ENCODE assay signal across 11 cellular contexts in genomic region chr20:50528804-50529351, GRCh38. TPM values are rescaled to one million over a fixed set of nuclear protein-coding genes. Genes with fewer than 3 reads are reported as not detected.
DNase-seq lines count a peak whose midpoint lies in the region; ATAC-seq and TF ChIP-seq lines count a peak whose summit lies in the region.
"Had no signal": no experiment of that assay in that cellular context is flagged by ENCODE, and none has a peak within 500 bp of the region (broad histone marks: within the 10 kb centered on the region; RNA-seq: fewer than 3 reads in every experiment).

No MANE protein-coding gene starts in this region.

- no peak overlapping the region for H3K27ac ChIP-seq in mesenchymal stem cell (ENCODE audit: low read length, poor library complexity, severe bottlenecking)

- no peak overlapping the region for H3K4me3 Mint-ChIP-seq in WTC11
- H3K4me3 Mint-ChIP-seq: central memory CD8-positive, alpha-beta T cell had no signal

- H3K4me1 ChIP-seq in mesenchymal stem cell (ENCODE audit: control insufficient read depth, insufficient read depth, low read depth, low read length) = peaks cover 32% of the 10 kb centered on the region

- no peak overlapping the region for H3K4me3 ChIP-seq in GM12865 (ENCODE audit: low read depth, low read length)
- H3K4me3 ChIP-seq in mesenchymal stem cell (ENCODE audit: insufficient read depth in 1 of 2, low read depth in 1 of 2, low read length in 2 of 2) = no peak overlapping the region
- H3K4me3 ChIP-seq: upper lobe of left lung had no signal

- WGBS in mesenchymal stem cell = 88% methylated on average over 6 of the region's 6 CpGs

- H2BK15ac ChIP-seq in mesenchymal stem cell (ENCODE audit: low read depth, poor library complexity, severe bottlenecking) = no peak overlapping the region

- no peak overlapping the region for H3K4ac ChIP-seq in mesenchymal stem cell (ENCODE audit: low read depth in 1 of 2, low read length in 2 of 2)

- H3K36me3 Mint-ChIP-seq in WTC11 = no peaks in the 10 kb centered on the region

- H3K36me3 ChIP-seq in mesenchymal stem cell (ENCODE audit: control insufficient read depth in 1 of 2, insufficient read depth in 2 of 2, low read depth in 1 of 2, low read length in 2 of 2) = no peaks in the 10 kb centered on the region

- no peak overlapping the region for H3K23ac ChIP-seq in mesenchymal stem cell (ENCODE audit: low read length in 2 of 2)

- CTCF ChIA-PET in WTC11 (lab: Charles Lee) = interaction anchor here (0.6 kb wide), 1 partner anchor 47 kb away, joined by 3 read pairs; no protein-coding TSS in a partner anchor

- no peaks in the 10 kb centered on the region for H3K9me3 Mint-ChIP-seq in WTC11
- H3K9me3 Mint-ChIP-seq: central memory CD8-positive, alpha-beta T cell had no signal

- no peaks in the 10 kb centered on the region for H3K27me3 ChIP-seq in mesenchymal stem cell (ENCODE audit: control insufficient read depth in 1 of 2, insufficient read depth in 1 of 2, low read length in 2 of 2)
- H3K27me3 ChIP-seq: upper lobe of left lung had no signal

- no peak overlapping the region for H3K14ac ChIP-seq in mesenchymal stem cell (ENCODE audit: low read length in 2 of 2)

- H3K18ac ChIP-seq in mesenchymal stem cell (ENCODE audit: low read depth in 1 of 2, low read length in 2 of 2) = no peak overlapping the region

- no peak overlapping the region for H2BK5ac ChIP-seq in mesenchymal stem cell (ENCODE audit: low read depth, low read length, poor library complexity, severe bottlenecking)

- no peak overlapping the region for H3K4me2 ChIP-seq in mesenchymal stem cell (ENCODE audit: low read length, poor library complexity, severe bottlenecking)

- ATAC-seq in GM21526 (IDR thresholded peaks at IDR 0.05; ENCODE audit: low FRiP score, unreplicated experiment) (peak; percentile 47), WTC11 (no peak), GM21515 (IDR thresholded peaks at IDR 0.05; ENCODE audit: unreplicated experiment) (no peak)

- H2BK12ac ChIP-seq in mesenchymal stem cell (ENCODE audit: low read length in 2 of 2) = no peak overlapping the region

- peak overlapping the region; percentile 4; the same call in 1 of the 2 replicates for H3K27ac Mint-ChIP-seq in WTC11

- peaks cover 2% of the 10 kb centered on the region for H3K4me1 Mint-ChIP-seq in WTC11

- no peak overlapping the region for H4K8ac ChIP-seq in mesenchymal stem cell (ENCODE audit: low read length)

- TF ChIP-seq CTCF in GM12865 (IDR thresholded peaks at IDR 0.05; ENCODE audit: insufficient read depth, low read depth, low read length, missing control alignments) = no peak
- no peak for TF ChIP-seq CTCF in WTC11 (IDR thresholded peaks at IDR 0.05)

- H2AFZ ChIP-seq in mesenchymal stem cell (ENCODE audit: low read depth, low read length) = no peak overlapping the region

- DNase-seq in GM12865 (ENCODE audit: low read depth) (peak; percentile 73), WTC11 (ENCODE audit: low spot score) (no peak), mesenchymal stem cell (no peak), midbrain (lab: John Stamatoyannopoulos, UW) (no peak), DMS79 treated with DMSO at 0.1 percent for 48 hours (lab: John Stamatoyannopoulos, UW) (no peak), NCI-H2196 treated with DMSO at 0.1 percent for 48 hours (lab: John Stamatoyannopoulos, UW; ENCODE audit: unreplicated experiment) (no peak)
- DNase-seq: NCI-H2081 treated with DMSO at 0.1 percent for 48 hours, upper lobe of left lung had no signal

- POLR2A ChIA-PET in WTC11 (lab: Charles Lee) = no interaction called here

- no peaks in the 10 kb centered on the region for H3K9me3 ChIP-seq in mesenchymal stem cell (ENCODE audit: control insufficient read depth, low read length)
- H3K9me3 ChIP-seq: upper lobe of left lung had no signal

- H3K27me3 Mint-ChIP-seq in WTC11 (ENCODE audit: low read depth) = no peaks in the 10 kb centered on the region
- H3K27me3 Mint-ChIP-seq: central memory CD8-positive, alpha-beta T cell had no signal

- H3K9ac ChIP-seq in mesenchymal stem cell (ENCODE audit: low read length) = peak overlapping the region; percentile 49

- H2AK5ac ChIP-seq in mesenchymal stem cell (ENCODE audit: low read length, severe bottlenecking) = peak overlapping the region; percentile 49

- H2BK120ac ChIP-seq in mesenchymal stem cell (ENCODE audit: low read depth, low read length) = no peak overlapping the region

- no peaks in the 10 kb centered on the region for H3K79me1 ChIP-seq in mesenchymal stem cell (replicated peaks; ENCODE audit: low read length, poor library complexity, severe bottlenecking)

- H4K91ac ChIP-seq in mesenchymal stem cell (ENCODE audit: low read length) = no peak overlapping the region

TF ChIP-seq in WTC11, 78 proteins besides CTCF, POLR2A, EP300 and RAD21:
- TF ChIP-seq MXD4 (CRISPR knock-in tag; IDR thresholded peaks at IDR 0.05; ENCODE audit: borderline replicate concordance) (no peak), IRF1 (CRISPR knock-in tag; IDR thresholded peaks at IDR 0.05) (no peak), ZNF423 (CRISPR knock-in tag; IDR thresholded peaks at IDR 0.05) (no peak), ZNF281 (CRISPR knock-in tag; IDR thresholded peaks at IDR 0.05) (no peak), RELA (CRISPR knock-in tag; IDR thresholded peaks at IDR 0.05; ENCODE audit: borderline replicate concordance) (no peak), SP1 (CRISPR knock-in tag; conservative IDR thresholded peaks at IDR 0.05) (no peak), FOXP4 (CRISPR knock-in tag; IDR thresholded peaks at IDR 0.05) (no peak), FOXJ3 (CRISPR knock-in tag; IDR thresholded peaks at IDR 0.05; ENCODE audit: borderline replicate concordance) (no peak), CREB1 (CRISPR knock-in tag; IDR thresholded peaks at IDR 0.05) (no peak)

RNA-seq across cellular contexts. Expression of gene PTPN1, which starts 18.7 kb away (rescaled TPM):
- 23.4 to 29.4 TPM (median 25.3 TPM) in 3 replicates for total RNA-seq in WTC11 (2021)
- 66.8 TPM for polyA plus RNA-seq in mesenchymal stem cell (2013, experiment 1 of 2)
- 65.2 TPM for polyA plus RNA-seq in mesenchymal stem cell (2013, experiment 2 of 2)
